In the genomic region with DNA sequence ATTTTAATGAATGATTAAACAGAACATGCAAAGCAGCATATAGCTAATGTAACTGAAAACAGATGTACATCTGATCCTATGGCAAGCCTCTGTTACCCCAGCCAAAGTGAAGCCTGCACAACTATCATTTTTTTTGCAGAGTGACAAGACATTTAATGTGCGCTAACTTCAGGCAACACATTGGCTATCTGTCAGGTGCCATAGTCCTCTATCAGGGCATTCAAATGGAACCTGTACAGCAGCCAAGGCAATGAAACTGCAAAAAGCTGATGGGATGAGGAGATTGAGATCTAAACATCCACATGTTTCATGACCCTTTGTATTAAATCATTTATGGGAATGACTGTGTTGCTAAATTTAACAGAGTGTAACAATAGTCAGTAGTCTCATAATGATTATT, we compare ENCODE assay signal across 18 cellular contexts.
A peak's percentile ranks its signal among the peaks of the same experiment; 100 is the strongest.
DNase-seq lines count a peak whose midpoint lies in the region; ATAC-seq and TF ChIP-seq lines count a peak whose summit lies in the region.
"Had no signal": no experiment of that assay in that cellular context is flagged by ENCODE, and none has a peak within 500 bp of the region (broad histone marks: within the 10 kb centered on the region; RNA-seq: fewer than 3 reads in every experiment).

No MANE protein-coding gene starts in this region.

- intact Hi-C loops in heart right ventricle (cut with DNase I), result no loop called here

- no peak for TF ChIP-seq CTCF in fibroblast of mammary gland (conservative IDR thresholded peaks at IDR 0.05; ENCODE audit: control insufficient read depth, insufficient read depth, low read depth, low read length)
- TF ChIP-seq CTCF in heart right ventricle (IDR thresholded peaks at IDR 0.05), result no peak

- H3K27me3 ChIP-seq in adipocyte (replicated peaks; ENCODE audit: control insufficient read depth, insufficient read depth, low read length) (no peaks in the 10 kb centered on the region), heart right ventricle (peaks cover 0 to 4% (median 0%) of the 10 kb centered on the region in 7 donors)
- H3K27me3 ChIP-seq: BE2C had no signal

- peak overlapping the region; percentile 79 for H3K9ac ChIP-seq in adipocyte (ENCODE audit: low read length)

- WGBS in heart right ventricle, 2 donors, result 94% methylated on average over 1 of the region's 1 CpG

- H3K4me1 ChIP-seq in adipocyte (ENCODE audit: control insufficient read depth, insufficient read depth, low read length) (peaks cover 27% of the 10 kb centered on the region), heart right ventricle (no peaks in the 10 kb centered on the region)
- H3K4me1 ChIP-seq: BE2C had no signal

- peaks cover 19% of the 10 kb centered on the region for H3K9me3 ChIP-seq in adipocyte (ENCODE audit: control insufficient read depth, low read length)
- H3K9me3 ChIP-seq in heart right ventricle, result peaks cover 0 to 30% (median 11%) of the 10 kb centered on the region in 11 donors
- H3K9me3 ChIP-seq: BE2C had no signal

- peak; percentile 73 to 89 for DNase-seq in NCI-H526 (lab: John Stamatoyannopoulos, UW)
- DNase-seq in adipocyte (ENCODE audit: low read depth), result no peak
- peak; percentile 15 for DNase-seq in fibroblast of mammary gland (ENCODE audit: low read depth)
- DNase-seq in cerebellar cortex (ENCODE audit: low spot score), result no peak
- DNase-seq in NCI-H2227 treated with DMSO at 0.1 percent for 48 hours (lab: John Stamatoyannopoulos, UW), result no peak
- no peak for DNase-seq in heart right ventricle
- DNase-seq: ACHN; BE2C; C1 segment of cervical spinal cord; CD4-positive, CD25-positive, alpha-beta regulatory T cell; CD8-positive, alpha-beta memory T cell; COR-L47; DMS 273 treated with DMSO at 0.1 percent for 48 hours; DMS53; DND-41; EL; H9 had no signal

- H3K36me3 ChIP-seq in adipocyte (ENCODE audit: control insufficient read depth, insufficient read depth, low read length, severe bottlenecking) (no peaks in the 10 kb centered on the region), heart right ventricle (no peaks in the 10 kb centered on the region)
- H3K36me3 ChIP-seq: BE2C had no signal

- ATAC-seq in heart right ventricle (no peak), esophagus mucosa (no peak)

- H3K27ac ChIP-seq in heart right ventricle, result no peak overlapping the region

- peak overlapping the region; percentile 70 for H3K4me3 ChIP-seq in adipocyte (ENCODE audit: low read length)
- no peak overlapping the region for H3K4me3 ChIP-seq in fibroblast of mammary gland (ENCODE audit: control insufficient read depth, low read depth, low read length)
- H3K4me3 ChIP-seq in heart right ventricle, result no peak overlapping the region

Comparison
In these comparisons a context has a peak if more than half of its experiments do, and no peak if none do; other contexts are left out.
1. DNase-seq: peak in NCI-H526 (2 of 2) and fibroblast of mammary gland (single experiment); none in adipocyte (single experiment), cerebellar cortex (single experiment), NCI-H2227 treated with DMSO at 0.1 percent for 48 hours (single experiment) and heart right ventricle (0 of 2).